Comparison of ENCODE assay signal across 1 cellular context in the genomic region with DNA sequence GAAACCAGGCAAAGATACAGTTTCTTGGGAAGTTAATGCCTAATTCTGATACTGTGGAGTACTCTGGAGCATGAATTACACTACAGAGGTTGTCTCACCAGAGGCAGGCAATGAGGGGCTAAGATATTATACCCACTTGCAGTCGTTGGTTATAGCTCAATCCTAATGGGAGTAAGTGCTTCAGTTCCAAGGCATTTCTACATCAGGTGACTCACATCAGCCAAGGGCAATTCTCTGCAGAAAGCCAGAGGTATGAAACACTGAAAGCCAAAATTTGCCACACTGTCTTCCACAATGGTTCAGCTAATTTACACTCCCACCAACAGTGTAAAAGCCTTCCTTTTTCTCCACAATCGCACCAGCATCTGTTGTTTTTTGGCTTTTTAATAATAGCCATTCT.
TF ChIP-seq lines count a peak whose summit lies in the region.

No MANE protein-coding gene starts in this region.

TF ChIP-seq in H1, 55 proteins besides CTCF, POLR2A, EP300 and RAD21 (continued from another document):
- no peak for TF ChIP-seq SP4 (IDR thresholded peaks at IDR 0.05; ENCODE audit: low read length)
- TF ChIP-seq SAP30 (IDR thresholded peaks at IDR 0.05; ENCODE audit: insufficient read depth, insufficient replicate concordance, low read length), result no peak
- no peak for TF ChIP-seq SRF (IDR thresholded peaks at IDR 0.05; ENCODE audit: low read depth, low read length)
- TF ChIP-seq SP1 (IDR thresholded peaks at IDR 0.05; ENCODE audit: low read depth, low read length), result no peak
- no peak for TF ChIP-seq SP2 (IDR thresholded peaks at IDR 0.05; ENCODE audit: low read length)
- no peak for TF ChIP-seq MAFK (IDR thresholded peaks at IDR 0.05; ENCODE audit: low read depth, low read length)
